In genomic region chr3:32865364-32865763, GRCh38 we compare ENCODE assay signal across 1 cellular context.
TF ChIP-seq lines count a peak whose summit lies in the region.

No MANE protein-coding gene starts in this region.

TF ChIP-seq in HepG2, 621 proteins besides CTCF, POLR2A, EP300 and RAD21:
- TF ChIP-seq CREB3 (CRISPR knock-in tag; IDR thresholded peaks at IDR 0.05) (no peak), HNF1A (IDR thresholded peaks at IDR 0.05; ENCODE audit: low read depth) (no peak), HNF1A (CRISPR knock-in tag; IDR thresholded peaks at IDR 0.05; ENCODE audit: borderline replicate concordance) (no peak), ZBTB8A (CRISPR knock-in tag; IDR thresholded peaks at IDR 0.05; ENCODE audit: borderline replicate concordance, low read depth) (no peak), TCF7 (IDR thresholded peaks at IDR 0.05; ENCODE audit: low read depth) (0 out of 2 replicates have a peak, but pooled peaks have one; percentile 32), ZNF12 (CRISPR knock-in tag; IDR thresholded peaks at IDR 0.05) (no peak), IKZF5 (CRISPR knock-in tag; IDR thresholded peaks at IDR 0.05) (no peak), SOX5 (CRISPR knock-in tag; IDR thresholded peaks at IDR 0.05; ENCODE audit: borderline replicate concordance) (no peak), MAFF (IDR thresholded peaks at IDR 0.05; ENCODE audit: low read depth, low read length) (peak; percentile 43; the same call in 1 of the 2 replicates), MAFK (conservative IDR thresholded peaks at IDR 0.05 in 1 of 2, IDR thresholded peaks at IDR 0.05 in 1 of 2; ENCODE audit: low read length in 2 of 2) (peak; percentile 23 to 38; a peak in 2 of 4 replicates), SALL2 (CRISPR knock-in tag; IDR thresholded peaks at IDR 0.05) (no peak), GPBP1L1 (CRISPR knock-in tag; IDR thresholded peaks at IDR 0.05) (no peak), CCAR2 (optimal IDR thresholded peaks at IDR 0.05; ENCODE audit: low read depth, low read length) (no peak), RXRB (CRISPR knock-in tag; IDR thresholded peaks at IDR 0.05; ENCODE audit: borderline replicate concordance) (no peak), ZNF362 (CRISPR knock-in tag; IDR thresholded peaks at IDR 0.05; ENCODE audit: borderline replicate concordance) (peak; percentile 36; the same call in 1 of the 2 replicates), KLF9 (CRISPR knock-in tag; IDR thresholded peaks at IDR 0.05; ENCODE audit: low read depth) (no peak)
